In the genomic region with DNA sequence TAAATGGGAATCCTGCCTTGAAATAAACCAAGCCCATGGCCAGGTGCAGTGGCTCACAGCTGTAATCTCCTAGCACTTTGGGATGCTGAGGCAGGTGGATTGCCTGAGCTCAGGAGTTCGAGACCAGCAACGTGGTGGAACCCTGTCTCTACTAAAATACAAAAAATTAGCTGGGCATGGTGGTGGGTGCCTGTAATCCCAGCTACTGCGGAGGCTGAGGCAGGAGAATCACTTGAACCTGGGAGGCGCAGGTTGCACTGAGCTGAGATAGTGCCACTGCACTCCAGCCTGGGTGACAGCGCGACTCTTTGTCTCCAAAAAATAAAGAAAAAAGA, we compare ENCODE assay signal across 13 cellular contexts. TPM values are rescaled to one million over a fixed set of nuclear protein-coding genes. Genes with fewer than 3 reads are reported as not detected.
DNase-seq lines count a peak whose midpoint lies in the region; ATAC-seq and TF ChIP-seq lines count a peak whose summit lies in the region.
"Not testable (repeated sequence)": the region's sequence is repeated elsewhere in the genome, so short reads cannot be mapped to it uniquely, and the experiment has no call there.
"Had no signal": no experiment of that assay in that cellular context is flagged by ENCODE, and none has a peak within 500 bp of the region (broad histone marks: within the 10 kb centered on the region; RNA-seq: fewer than 3 reads in every experiment).

No MANE protein-coding gene starts in this region.

- H3K4me1 ChIP-seq in Caco-2 (peaks cover 55% of the 10 kb centered on the region), body of pancreas (peaks cover 70% of the 10 kb centered on the region), right atrium auricular region (peaks cover 0 to 59% of the 10 kb centered on the region in 2 donors), neutrophil (ENCODE audit: control insufficient read depth in 1 of 2, insufficient read depth in 1 of 2, low read depth in 1 of 2, low read length in 1 of 2) (peaks cover 72 to 87% of the 10 kb centered on the region in 2 experiments)

- peak overlapping the region; percentile 46 to 82 (median 70) for H3K27ac ChIP-seq in body of pancreas
- H3K27ac ChIP-seq in right atrium auricular region: peak overlapping the region; percentile 12 to 56
- H3K27ac ChIP-seq in neutrophil: peak overlapping the region; percentile 99

- H3K4me3 Mint-ChIP-seq in Caco-2 (ENCODE audit: unreplicated experiment): peak overlapping the region; percentile 70
- H3K4me3 Mint-ChIP-seq in activated CD4-positive, alpha-beta T cell treated with anti-CD3 and anti-CD28 coated beads, Interleukin-2, amount 10 ng/mL, durations not matched to agents 7 days and 5 days; type B pancreatic cell: not testable (repeated sequence)

- peaks cover 75% of the 10 kb centered on the region for H3K36me3 Mint-ChIP-seq in Caco-2 (ENCODE audit: insufficient read depth, unreplicated experiment)
- peaks cover 46% of the 10 kb centered on the region for H3K36me3 Mint-ChIP-seq in activated CD4-positive, alpha-beta T cell treated with anti-CD3 and anti-CD28 coated beads, Interleukin-2, amount 10 ng/mL, durations not matched to agents 7 days and 5 days (ENCODE audit: low read depth)
- not testable (repeated sequence) for H3K36me3 Mint-ChIP-seq in type B pancreatic cell

- H3K4me1 Mint-ChIP-seq in Caco-2 (ENCODE audit: low read depth, unreplicated experiment) (peaks cover 52% of the 10 kb centered on the region), type B pancreatic cell (ENCODE audit: unreplicated experiment) (peaks cover 31% of the 10 kb centered on the region)
- H3K4me1 Mint-ChIP-seq in activated CD4-positive, alpha-beta T cell treated with anti-CD3 and anti-CD28 coated beads, Interleukin-2, amount 10 ng/mL, durations not matched to agents 7 days and 5 days: peaks cover 57% of the 10 kb centered on the region

- DNase-seq in Caco-2; activated CD4-positive, alpha-beta T cell treated with anti-CD3 and anti-CD28 coated beads, Interleukin-2, amount 10 ng/mL, durations not matched to agents 7 days and 5 days; body of pancreas; right atrium auricular region (ENCODE audit: low spot score); type B pancreatic cell (ENCODE audit: extremely low spot score, unreplicated experiment): not testable (repeated sequence)

- not testable (repeated sequence) for H3K9me3 ChIP-seq in Caco-2, body of pancreas, right atrium auricular region, neutrophil

- not testable (repeated sequence) for H3K27me3 Mint-ChIP-seq in Caco-2 (ENCODE audit: insufficient read depth, unreplicated experiment); activated CD4-positive, alpha-beta T cell treated with anti-CD3 and anti-CD28 coated beads, Interleukin-2, amount 10 ng/mL, durations not matched to agents 7 days and 5 days; type B pancreatic cell

- H3K27ac Mint-ChIP-seq in Caco-2 (ENCODE audit: unreplicated experiment) (peak overlapping the region; percentile 98), type B pancreatic cell (peak overlapping the region; percentile 23)
- peak overlapping the region; percentile 9 for H3K27ac Mint-ChIP-seq in activated CD4-positive, alpha-beta T cell treated with anti-CD3 and anti-CD28 coated beads, Interleukin-2, amount 10 ng/mL, durations not matched to agents 7 days and 5 days

- TF ChIP-seq CTCF in Caco-2 (IDR thresholded peaks at IDR 0.05; ENCODE audit: insufficient read depth in 1 of 2, low read depth in 1 of 2, low read length in 1 of 2, severe bottlenecking in 1 of 2, unreplicated experiment in 1 of 2); body of pancreas (IDR thresholded peaks at IDR 0.05); right atrium auricular region (IDR thresholded peaks at IDR 0.05); neutrophil (IDR thresholded peaks at IDR 0.05); type B pancreatic cell (conservative IDR thresholded peaks at IDR 0.05): not testable (repeated sequence)

- not testable (repeated sequence) for ATAC-seq in body of pancreas

- H3K27me3 ChIP-seq in Caco-2 (replicated peaks; ENCODE audit: control insufficient read depth, insufficient read depth, low read length); body of pancreas; right atrium auricular region; neutrophil: not testable (repeated sequence)

- POLR2A ChIA-PET in Caco-2 (lab: Charles Lee): interaction anchor here (0.6 to 1.4 kb wide), 6 partner anchors 11 to 813 kb away, joined by 3 to 14 read pairs (median 6); partner anchors contain the start of genes HPN, SCN1B and ZNF30
- POLR2A ChIA-PET in activated CD4-positive, alpha-beta T cell treated with anti-CD3 and anti-CD28 coated beads, Interleukin-2, amount 10 ng/mL, durations not matched to agents 7 days and 5 days (lab: Charles Lee): not testable (repeated sequence)

- H3K36me3 ChIP-seq in Caco-2 (ENCODE audit: control insufficient read depth, insufficient read depth, low read length): not testable (repeated sequence)
- H3K36me3 ChIP-seq in body of pancreas (replicated peaks in 1 of 2; ENCODE audit: insufficient read depth in 1 of 2, low read depth in 2 of 2) (peaks cover 8 to 11% of the 10 kb centered on the region in 2 donors), right atrium auricular region (peaks cover 19% of the 10 kb centered on the region), neutrophil (peaks cover 48% of the 10 kb centered on the region)

- not testable (repeated sequence) for TF ChIP-seq POLR2A in body of pancreas (IDR thresholded peaks at IDR 0.05)

- CTCF ChIA-PET in Caco-2 (lab: Charles Lee): interaction anchor here (0.5 to 1.4 kb wide), 10 partner anchors 8 to 1036 kb away, joined by 3 to 9 read pairs (median 4); no protein-coding TSS in a partner anchor
- CTCF ChIA-PET in activated CD4-positive, alpha-beta T cell treated with anti-CD3 and anti-CD28 coated beads, Interleukin-2, amount 10 ng/mL, durations not matched to agents 7 days and 5 days (lab: Charles Lee): interaction anchor here (0.5 kb wide), 1 partner anchor 140 kb away, joined by 3 read pairs; no protein-coding TSS in a partner anchor

- BruUV-seq in Caco-2 (replicated peaks; lab: Mats Ljungman, UMichigan): not testable (repeated sequence)

- WGBS in body of pancreas, 2 donors: 36 to 62% methylated on average over 5 to 6 of the region's 6 CpGs

- H3K9me3 Mint-ChIP-seq in Caco-2 (ENCODE audit: unreplicated experiment); activated CD4-positive, alpha-beta T cell treated with anti-CD3 and anti-CD28 coated beads, Interleukin-2, amount 10 ng/mL, durations not matched to agents 7 days and 5 days; type B pancreatic cell: not testable (repeated sequence)

- intact Hi-C loops in Caco-2 (cut with micrococcal nuclease; ENCODE audit: unreplicated experiment): loop anchor here (1.0 to 2.0 kb wide), 4 partner anchors 23 to 167 kb away; partner anchors contain the start of gene HPN
- intact Hi-C loops in body of pancreas (cut with DNase I): not testable (repeated sequence)

- not testable (repeated sequence) for H3K4me3 ChIP-seq in Caco-2 (ENCODE audit: low read depth, low read length); body of pancreas; right atrium auricular region; neutrophil (ENCODE audit: low read depth in 1 of 2, low read length in 1 of 2)

RNA-seq across cellular contexts. Expression of gene GRAMD1A, which starts 5.9 kb away (rescaled TPM):
- total RNA-seq in Caco-2 (2022) (110 and 132 TPM in 2 replicates), body of pancreas (10 to 100 TPM; 90.8 to 94.9 TPM), right atrium auricular region (10 to 100 TPM; 29.6 to 37.7 TPM), type B pancreatic cell (ENCODE audit: low replicate concordance) (35.2 and 79.6 TPM in 2 replicates)
- total RNA-seq in activated CD4-positive, alpha-beta T cell treated with anti-CD3 and anti-CD28 coated beads, Interleukin-2, amount 10 ng/mL, durations not matched to agents 7 days and 5 days: 100 to 1,000 TPM; 106 to 114 TPM

RNA-seq across cellular contexts. Expression of gene SCN1B, which starts 24.3 kb away (rescaled TPM):
- 1.7 and 1.9 TPM in 2 replicates for total RNA-seq in Caco-2 (2022)
- total RNA-seq in activated CD4-positive, alpha-beta T cell treated with anti-CD3 and anti-CD28 coated beads, Interleukin-2, amount 10 ng/mL, durations not matched to agents 7 days and 5 days: under 1 TPM; 0.50 to 0.97 TPM
- total RNA-seq in body of pancreas: 10 to 100 TPM in 1 of 2 donors, 1 to 10 TPM in 1; 2.3 to 23.6 TPM
- total RNA-seq in right atrium auricular region: 100 to 1,000 TPM in 1 of 2 donors, 10 to 100 TPM in 1; 57.3 to 119 TPM
- total RNA-seq in type B pancreatic cell (ENCODE audit: low replicate concordance): 0.88 and 1.1 TPM in 2 replicates

RNA-seq across cellular contexts. Expression of gene HPN, which starts 35.5 kb away (rescaled TPM):
- total RNA-seq in Caco-2 (2022) (20.8 and 21.1 TPM in 2 replicates), body of pancreas (100 to 1,000 TPM; 135 to 289 TPM), right atrium auricular region (1 to 10 TPM; 2.5 to 7.2 TPM), type B pancreatic cell (ENCODE audit: low replicate concordance) (15.1 and 17.1 TPM in 2 replicates)
- total RNA-seq in activated CD4-positive, alpha-beta T cell treated with anti-CD3 and anti-CD28 coated beads, Interleukin-2, amount 10 ng/mL, durations not matched to agents 7 days and 5 days: not detected
- total RNA-seq: activated CD8-positive, alpha-beta memory T cell treated with anti-CD3 and anti-CD28 coated beads for 36 hours; CD8-positive, alpha-beta memory T cell; dermis microvascular lymphatic vessel endothelial cell; G401; MCF 10A; myocyte; T-helper 1 cell treated with Interleukin-12 subunit alpha and Interleukin-12 subunit beta and Interleukin-4 antibody, amounts not matched to agents 30 ng/mL and 1 ng/mL, for 36 hours had no signal

RNA-seq across cellular contexts. Expression of gene ZNF792, which starts 41.9 kb away (rescaled TPM):
- total RNA-seq in Caco-2 (2022) (4.5 and 5.6 TPM in 2 replicates), body of pancreas (1 to 10 TPM; 4.0 to 7.0 TPM), right atrium auricular region (1 to 10 TPM; 4.4 to 5.9 TPM), type B pancreatic cell (ENCODE audit: low replicate concordance) (5.8 and 6.5 TPM in 2 replicates)
- 10 to 100 TPM; 14.8 to 15.3 TPM for total RNA-seq in activated CD4-positive, alpha-beta T cell treated with anti-CD3 and anti-CD28 coated beads, Interleukin-2, amount 10 ng/mL, durations not matched to agents 7 days and 5 days

Comparison
In these comparisons a context has a peak if more than half of its experiments do, and no peak if none do; other contexts are left out.
1. H3K27ac Mint-ChIP-seq: peak in every context shown above with its lines; median percentile 98 in Caco-2; 23 in type B pancreatic cell; 9 in activated CD4-positive, alpha-beta T cell treated with anti-CD3 and anti-CD28 coated beads, Interleukin-2, amount 10 ng/mL, durations not matched to agents 7 days and 5 days.
2. H3K27ac ChIP-seq: peak in every context shown above with its lines; median percentile 99 in neutrophil; 70 in body of pancreas; 34 in right atrium auricular region.